ENCODE assay signal across 7 cellular contexts in the genomic region with DNA sequence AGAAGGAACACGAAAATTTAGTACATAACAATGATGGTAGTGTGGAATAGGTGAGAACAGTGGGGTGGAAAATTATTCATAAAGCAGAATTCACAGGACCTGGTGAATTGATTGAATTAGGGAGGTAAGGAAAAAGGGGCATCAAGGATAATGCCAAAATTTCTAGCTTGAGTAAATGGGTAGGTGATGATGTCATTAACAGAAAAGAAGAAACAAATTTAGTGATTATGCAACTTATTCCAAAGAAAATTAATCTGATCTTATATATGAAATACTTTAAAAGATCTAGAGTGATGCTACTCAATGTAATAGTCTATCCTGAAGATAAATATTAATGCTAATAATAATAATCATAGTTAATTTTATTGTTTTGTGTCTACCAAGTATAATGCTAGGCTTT.
"Had no signal": no experiment of that assay in that cellular context is flagged by ENCODE, and none has a peak within 500 bp of the region (broad histone marks: within the 10 kb centered on the region; RNA-seq: fewer than 3 reads in every experiment).

No MANE protein-coding gene starts in this region.

- H3K27ac ChIP-seq: HL-60, KMS-11 had no signal

- ATAC-seq: K562 had no signal

- H3K4me2 ChIP-seq: KMS-11 had no signal

- H3K4me3 ChIP-seq: K562 had no signal

- FAIRE-seq: HTR-8/SVneo, K562 had no signal

- DNase-seq: IMR-90, KBM-7, KG1 had no signal

- H3K9ac ChIP-seq: KMS-11 had no signal
